Comparison of ENCODE assay signal across 2 cellular contexts in the genomic region with DNA sequence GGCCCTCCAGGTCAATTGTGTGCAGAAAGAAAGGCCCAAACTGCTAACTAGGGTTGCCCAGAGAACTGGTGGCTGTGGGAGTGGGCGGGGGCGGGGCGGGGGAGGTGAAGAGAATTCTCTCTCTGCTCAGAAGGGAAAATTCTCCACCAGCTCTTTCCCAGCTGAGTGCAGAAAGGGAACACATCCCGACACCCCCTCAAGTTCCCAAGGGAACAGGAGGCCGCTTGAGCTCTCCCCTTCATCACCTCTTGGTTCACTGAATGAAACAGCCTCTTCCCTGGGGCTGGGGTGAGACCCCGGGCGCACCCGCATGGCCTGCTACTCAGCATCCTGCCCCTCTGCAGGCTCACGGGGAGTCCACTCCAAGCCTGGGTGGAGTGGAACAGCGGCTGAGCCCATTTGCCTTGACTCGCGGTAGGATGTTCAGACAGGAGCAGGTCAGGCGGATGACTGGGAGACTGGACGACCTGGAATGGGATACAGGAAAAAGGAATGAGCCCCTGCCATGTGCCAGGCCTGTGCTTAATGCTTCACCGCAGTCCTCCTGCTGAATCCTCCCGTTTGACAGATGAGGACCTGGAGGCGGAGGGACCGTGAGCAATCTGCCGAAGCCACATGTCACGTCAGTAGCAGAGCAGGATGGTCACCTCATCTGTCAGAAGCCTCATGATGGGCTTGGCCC.
A peak's percentile ranks its signal among the peaks of the same experiment; 100 is the strongest.
TF ChIP-seq lines count a peak whose summit lies in the region.

No MANE protein-coding gene starts in this region.

TF ChIP-seq in K562, 482 proteins besides CTCF, POLR2A, EP300 and RAD21 (continues in another document):
- TF ChIP-seq DNMT1 (IDR thresholded peaks at IDR 0.05) (no peak), ZNF212 (CRISPR knock-in tag; IDR thresholded peaks at IDR 0.05) (no peak), FOXK2 (conservative IDR thresholded peaks at IDR 0.05 in 1 of 2, IDR thresholded peaks at IDR 0.05 in 1 of 2; ENCODE audit: low read depth in 2 of 2) (0 out of 4 replicates have a peak, but pooled peaks of 1 of the 2 experiments have one; percentile 21), ZNF584 (CRISPR knock-in tag; IDR thresholded peaks at IDR 0.05; ENCODE audit: low read depth) (0 out of 2 replicates have a peak, but pooled peaks have one; percentile 16), ETV5 (CRISPR knock-in tag; IDR thresholded peaks at IDR 0.05; ENCODE audit: low read depth) (peak; percentile 64; the same call in 1 of the 2 replicates), MTA2 (IDR thresholded peaks at IDR 0.05; ENCODE audit: low read depth) (peak; percentile 54; the same call in 1 of the 2 replicates), PCBP2 (IDR thresholded peaks at IDR 0.05; ENCODE audit: low read depth, low read length, poor library complexity, severe bottlenecking) (no peak), RBFOX2 (IDR thresholded peaks at IDR 0.05; ENCODE audit: low read depth, low read length) (peak; percentile 68)
- TF ChIP-seq, protein P1, sequence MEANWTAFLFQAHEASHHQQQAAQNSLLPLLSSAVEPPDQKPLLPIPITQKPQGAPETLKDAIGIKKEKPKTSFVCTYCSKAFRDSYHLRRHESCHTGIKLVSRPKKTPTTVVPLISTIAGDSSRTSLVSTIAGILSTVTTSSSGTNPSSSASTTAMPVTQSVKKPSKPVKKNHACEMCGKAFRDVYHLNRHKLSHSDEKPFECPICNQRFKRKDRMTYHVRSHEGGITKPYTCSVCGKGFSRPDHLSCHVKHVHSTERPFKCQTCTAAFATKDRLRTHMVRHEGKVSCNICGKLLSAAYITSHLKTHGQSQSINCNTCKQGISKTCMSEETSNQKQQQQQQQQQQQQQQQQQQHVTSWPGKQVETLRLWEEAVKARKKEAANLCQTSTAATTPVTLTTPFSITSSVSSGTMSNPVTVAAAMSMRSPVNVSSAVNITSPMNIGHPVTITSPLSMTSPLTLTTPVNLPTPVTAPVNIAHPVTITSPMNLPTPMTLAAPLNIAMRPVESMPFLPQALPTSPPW (CRISPR knock-in tag; IDR thresholded peaks at IDR 0.05), result 0 out of 2 replicates have a peak, but pooled peaks have one; percentile 25
- TF ChIP-seq, protein P2, sequence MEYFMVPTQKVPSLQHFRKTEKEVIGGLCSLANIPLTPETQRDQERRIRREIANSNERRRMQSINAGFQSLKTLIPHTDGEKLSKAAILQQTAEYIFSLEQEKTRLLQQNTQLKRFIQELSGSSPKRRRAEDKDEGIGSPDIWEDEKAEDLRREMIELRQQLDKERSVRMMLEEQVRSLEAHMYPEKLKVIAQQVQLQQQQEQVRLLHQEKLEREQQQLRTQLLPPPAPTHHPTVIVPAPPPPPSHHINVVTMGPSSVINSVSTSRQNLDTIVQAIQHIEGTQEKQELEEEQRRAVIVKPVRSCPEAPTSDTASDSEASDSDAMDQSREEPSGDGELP (CRISPR knock-in tag; IDR thresholded peaks at IDR 0.05; ENCODE audit: borderline replicate concordance), result peak; percentile 68; the same call in 1 of the 2 replicates
- TF ChIP-seq, protein P3, sequence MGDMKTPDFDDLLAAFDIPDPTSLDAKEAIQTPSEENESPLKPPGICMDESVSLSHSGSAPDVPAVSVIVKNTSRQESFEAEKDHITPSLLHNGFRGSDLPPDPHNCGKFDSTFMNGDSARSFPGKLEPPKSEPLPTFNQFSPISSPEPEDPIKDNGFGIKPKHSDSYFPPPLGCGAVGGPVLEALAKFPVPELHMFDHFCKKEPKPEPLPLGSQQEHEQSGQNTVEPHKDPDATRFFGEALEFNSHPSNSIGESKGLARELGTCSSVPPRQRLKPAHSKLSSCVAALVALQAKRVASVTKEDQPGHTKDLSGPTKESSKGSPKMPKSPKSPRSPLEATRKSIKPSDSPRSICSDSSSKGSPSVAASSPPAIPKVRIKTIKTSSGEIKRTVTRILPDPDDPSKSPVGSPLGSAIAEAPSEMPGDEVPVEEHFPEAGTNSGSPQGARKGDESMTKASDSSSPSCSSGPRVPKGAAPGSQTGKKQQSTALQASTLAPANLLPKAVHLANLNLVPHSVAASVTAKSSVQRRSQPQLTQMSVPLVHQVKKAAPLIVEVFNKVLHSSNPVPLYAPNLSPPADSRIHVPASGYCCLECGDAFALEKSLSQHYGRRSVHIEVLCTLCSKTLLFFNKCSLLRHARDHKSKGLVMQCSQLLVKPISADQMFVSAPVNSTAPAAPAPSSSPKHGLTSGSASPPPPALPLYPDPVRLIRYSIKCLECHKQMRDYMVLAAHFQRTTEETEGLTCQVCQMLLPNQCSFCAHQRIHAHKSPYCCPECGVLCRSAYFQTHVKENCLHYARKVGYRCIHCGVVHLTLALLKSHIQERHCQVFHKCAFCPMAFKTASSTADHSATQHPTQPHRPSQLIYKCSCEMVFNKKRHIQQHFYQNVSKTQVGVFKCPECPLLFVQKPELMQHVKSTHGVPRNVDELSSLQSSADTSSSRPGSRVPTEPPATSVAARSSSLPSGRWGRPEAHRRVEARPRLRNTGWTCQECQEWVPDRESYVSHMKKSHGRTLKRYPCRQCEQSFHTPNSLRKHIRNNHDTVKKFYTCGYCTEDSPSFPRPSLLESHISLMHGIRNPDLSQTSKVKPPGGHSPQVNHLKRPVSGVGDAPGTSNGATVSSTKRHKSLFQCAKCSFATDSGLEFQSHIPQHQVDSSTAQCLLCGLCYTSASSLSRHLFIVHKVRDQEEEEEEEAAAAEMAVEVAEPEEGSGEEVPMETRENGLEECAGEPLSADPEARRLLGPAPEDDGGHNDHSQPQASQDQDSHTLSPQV (IDR thresholded peaks at IDR 0.05), result peak; percentile 86
- TF ChIP-seq, protein P4, sequence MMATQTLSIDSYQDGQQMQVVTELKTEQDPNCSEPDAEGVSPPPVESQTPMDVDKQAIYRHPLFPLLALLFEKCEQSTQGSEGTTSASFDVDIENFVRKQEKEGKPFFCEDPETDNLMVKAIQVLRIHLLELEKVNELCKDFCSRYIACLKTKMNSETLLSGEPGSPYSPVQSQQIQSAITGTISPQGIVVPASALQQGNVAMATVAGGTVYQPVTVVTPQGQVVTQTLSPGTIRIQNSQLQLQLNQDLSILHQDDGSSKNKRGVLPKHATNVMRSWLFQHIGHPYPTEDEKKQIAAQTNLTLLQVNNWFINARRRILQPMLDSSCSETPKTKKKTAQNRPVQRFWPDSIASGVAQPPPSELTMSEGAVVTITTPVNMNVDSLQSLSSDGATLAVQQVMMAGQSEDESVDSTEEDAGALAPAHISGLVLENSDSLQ (IDR thresholded peaks at IDR 0.05), result peak; percentile 88
- TF ChIP-seq, protein P5, sequence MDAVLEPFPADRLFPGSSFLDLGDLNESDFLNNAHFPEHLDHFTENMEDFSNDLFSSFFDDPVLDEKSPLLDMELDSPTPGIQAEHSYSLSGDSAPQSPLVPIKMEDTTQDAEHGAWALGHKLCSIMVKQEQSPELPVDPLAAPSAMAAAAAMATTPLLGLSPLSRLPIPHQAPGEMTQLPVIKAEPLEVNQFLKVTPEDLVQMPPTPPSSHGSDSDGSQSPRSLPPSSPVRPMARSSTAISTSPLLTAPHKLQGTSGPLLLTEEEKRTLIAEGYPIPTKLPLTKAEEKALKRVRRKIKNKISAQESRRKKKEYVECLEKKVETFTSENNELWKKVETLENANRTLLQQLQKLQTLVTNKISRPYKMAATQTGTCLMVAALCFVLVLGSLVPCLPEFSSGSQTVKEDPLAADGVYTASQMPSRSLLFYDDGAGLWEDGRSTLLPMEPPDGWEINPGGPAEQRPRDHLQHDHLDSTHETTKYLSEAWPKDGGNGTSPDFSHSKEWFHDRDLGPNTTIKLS (IDR thresholded peaks at IDR 0.05; ENCODE audit: borderline replicate concordance, low read depth), result peak; percentile 46; the same call in 1 of the 2 replicates

TF ChIP-seq in WTC11, 78 proteins besides CTCF, POLR2A, EP300 and RAD21:
- TF ChIP-seq ZNF671 (CRISPR knock-in tag; IDR thresholded peaks at IDR 0.05) (no peak), JUN (CRISPR knock-in tag; IDR thresholded peaks at IDR 0.05) (no peak), MYBL2 (CRISPR knock-in tag; IDR thresholded peaks at IDR 0.05) (no peak), CBFB (CRISPR knock-in tag; IDR thresholded peaks at IDR 0.05; ENCODE audit: low read depth) (no peak), SP1 (CRISPR knock-in tag; conservative IDR thresholded peaks at IDR 0.05) (no peak), OVOL2 (CRISPR knock-in tag; IDR thresholded peaks at IDR 0.05; ENCODE audit: borderline replicate concordance) (no peak), ZNF138 (CRISPR knock-in tag; conservative IDR thresholded peaks at IDR 0.05) (no peak), ZNF423 (CRISPR knock-in tag; IDR thresholded peaks at IDR 0.05) (no peak), GABPB1 (CRISPR knock-in tag; IDR thresholded peaks at IDR 0.05) (no peak)
- TF ChIP-seq, protein P6, sequence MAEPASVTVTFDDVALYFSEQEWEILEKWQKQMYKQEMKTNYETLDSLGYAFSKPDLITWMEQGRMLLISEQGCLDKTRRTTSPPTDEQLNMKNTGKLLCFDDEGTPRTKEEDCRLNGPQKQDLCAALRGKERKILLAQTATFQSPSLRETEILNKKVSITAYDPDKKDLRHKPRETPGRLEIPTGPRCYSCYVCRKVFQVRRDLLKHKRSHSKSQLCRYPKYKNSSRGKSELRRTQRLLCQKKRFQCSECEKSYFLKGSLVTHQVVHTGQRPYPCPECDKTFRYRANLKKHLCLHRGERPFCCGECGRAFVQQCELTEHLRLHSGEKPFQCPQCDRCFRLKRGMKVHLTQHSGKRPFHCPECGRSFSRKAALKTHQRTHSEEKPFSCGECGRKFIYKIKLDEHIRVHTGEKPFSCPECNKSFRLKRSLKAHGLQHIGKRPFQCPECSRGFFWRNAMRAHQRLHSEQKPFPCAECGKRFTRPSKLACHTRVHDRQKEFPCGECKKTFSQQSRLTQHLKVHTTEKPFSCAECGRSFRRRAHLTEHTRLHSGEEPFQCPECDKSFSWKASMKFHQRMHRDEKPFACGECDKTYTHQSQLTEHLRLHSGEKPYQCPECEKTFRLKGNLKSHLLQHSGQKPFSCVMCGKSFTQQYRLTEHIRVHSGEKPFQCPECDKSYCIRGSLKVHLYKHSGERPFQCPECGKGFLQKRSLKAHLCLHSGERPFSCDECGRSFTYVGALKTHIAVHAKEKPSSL (CRISPR knock-in tag; conservative IDR thresholded peaks at IDR 0.05), result no peak
- TF ChIP-seq, protein P7, sequence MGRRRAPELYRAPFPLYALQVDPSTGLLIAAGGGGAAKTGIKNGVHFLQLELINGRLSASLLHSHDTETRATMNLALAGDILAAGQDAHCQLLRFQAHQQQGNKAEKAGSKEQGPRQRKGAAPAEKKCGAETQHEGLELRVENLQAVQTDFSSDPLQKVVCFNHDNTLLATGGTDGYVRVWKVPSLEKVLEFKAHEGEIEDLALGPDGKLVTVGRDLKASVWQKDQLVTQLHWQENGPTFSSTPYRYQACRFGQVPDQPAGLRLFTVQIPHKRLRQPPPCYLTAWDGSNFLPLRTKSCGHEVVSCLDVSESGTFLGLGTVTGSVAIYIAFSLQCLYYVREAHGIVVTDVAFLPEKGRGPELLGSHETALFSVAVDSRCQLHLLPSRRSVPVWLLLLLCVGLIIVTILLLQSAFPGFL (CRISPR knock-in tag; IDR thresholded peaks at IDR 0.05; ENCODE audit: borderline replicate concordance), result no peak
- TF ChIP-seq, protein P8, sequence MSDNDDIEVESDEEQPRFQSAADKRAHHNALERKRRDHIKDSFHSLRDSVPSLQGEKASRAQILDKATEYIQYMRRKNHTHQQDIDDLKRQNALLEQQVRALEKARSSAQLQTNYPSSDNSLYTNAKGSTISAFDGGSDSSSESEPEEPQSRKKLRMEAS (CRISPR knock-in tag; IDR thresholded peaks at IDR 0.05), result no peak
- TF ChIP-seq, protein P9, sequence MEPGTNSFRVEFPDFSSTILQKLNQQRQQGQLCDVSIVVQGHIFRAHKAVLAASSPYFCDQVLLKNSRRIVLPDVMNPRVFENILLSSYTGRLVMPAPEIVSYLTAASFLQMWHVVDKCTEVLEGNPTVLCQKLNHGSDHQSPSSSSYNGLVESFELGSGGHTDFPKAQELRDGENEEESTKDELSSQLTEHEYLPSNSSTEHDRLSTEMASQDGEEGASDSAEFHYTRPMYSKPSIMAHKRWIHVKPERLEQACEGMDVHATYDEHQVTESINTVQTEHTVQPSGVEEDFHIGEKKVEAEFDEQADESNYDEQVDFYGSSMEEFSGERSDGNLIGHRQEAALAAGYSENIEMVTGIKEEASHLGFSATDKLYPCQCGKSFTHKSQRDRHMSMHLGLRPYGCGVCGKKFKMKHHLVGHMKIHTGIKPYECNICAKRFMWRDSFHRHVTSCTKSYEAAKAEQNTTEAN (CRISPR knock-in tag; IDR thresholded peaks at IDR 0.05), result no peak
